In the genomic region with DNA sequence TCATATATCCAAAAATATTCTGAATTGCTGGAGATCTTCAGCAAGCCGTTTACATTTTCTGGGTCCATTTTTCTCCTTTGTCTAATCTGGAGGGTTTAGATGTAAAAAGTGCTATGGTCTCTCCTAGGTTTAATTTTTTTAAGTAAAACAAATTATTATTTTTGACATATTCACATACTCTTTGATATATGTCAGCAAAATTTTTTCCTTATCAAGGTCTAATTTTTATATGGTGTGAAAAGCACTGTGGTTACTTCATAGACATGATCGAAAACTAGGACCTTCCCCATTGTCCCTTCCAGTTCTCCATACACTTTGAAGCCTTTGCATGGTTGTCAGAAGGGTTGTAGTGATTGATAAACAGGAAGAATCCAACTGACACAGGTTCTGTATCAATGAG, we compare ENCODE assay signal across 27 cellular contexts.
DNase-seq lines count a peak whose midpoint lies in the region; ATAC-seq, FAIRE-seq and TF ChIP-seq lines count a peak whose summit lies in the region.
"Had no signal": no experiment of that assay in that cellular context is flagged by ENCODE, and none has a peak within 500 bp of the region (broad histone marks: within the 10 kb centered on the region; RNA-seq: fewer than 3 reads in every experiment).

No MANE protein-coding gene starts in this region.

- TF ChIP-seq EP300 in SK-N-SH (IDR thresholded peaks at IDR 0.05; ENCODE audit: borderline replicate concordance in 1 of 2, low read depth in 1 of 2, low read length in 1 of 2) (no peak), K562 (IDR thresholded peaks at IDR 0.05; ENCODE audit: low read length) (no peak)

- ATAC-seq in SK-N-SH treated with all-trans-retinoic acid at 6 μM for 48 hours (no peak), K562 (no peak), HG03045 (IDR thresholded peaks at IDR 0.05; ENCODE audit: unreplicated experiment) (no peak)
- ATAC-seq: GM12878, GM23338 had no signal

- H3K36me3 Mint-ChIP-seq in nephron (ENCODE audit: low read depth) = no peaks in the 10 kb centered on the region
- H3K36me3 Mint-ChIP-seq: CD14-positive monocyte had no signal

- DNase-seq in SK-N-SH = no peak
- no peak for DNase-seq in K562 (ENCODE audit: extremely low read depth in 1 of 4, low spot score in 3 of 4)
- no peak for DNase-seq in uterus
- no peak for DNase-seq in dedifferentiated amniotic fluid mesenchymal stem cell (ENCODE audit: extremely low spot score)
- no peak for DNase-seq in NCI-H510A treated with DMSO at 0.1 percent for 48 hours (lab: John Stamatoyannopoulos, UW)
- DNase-seq: ACHN; BE2C; CD8-positive, alpha-beta memory T cell; DMS 273 treated with DMSO at 0.1 percent for 48 hours; DMS79; GDM1; KBM-7; NCI-H2029; NCI-H446 treated with DMSO at 0.1 percent for 48 hours; NCI-H526 treated with DMSO at 0.1 percent for 48 hours; PC-9; SJCRH30 had no signal

- H2AFZ ChIP-seq in SK-N-SH (ENCODE audit: low read depth) (no peak overlapping the region), K562 (ENCODE audit: low read depth, low read length) (no peak overlapping the region)
- H2AFZ ChIP-seq: GM23338, PC-9 had no signal

- no peaks in the 10 kb centered on the region for H3K27me3 ChIP-seq in SK-N-SH (ENCODE audit: insufficient read depth)
- no peaks in the 10 kb centered on the region for H3K27me3 ChIP-seq in K562 (ENCODE audit: control insufficient read depth in 2 of 2, insufficient read depth in 2 of 2, low read length in 2 of 2)
- H3K27me3 ChIP-seq in uterus = no peaks in the 10 kb centered on the region
- H3K27me3 ChIP-seq: BE2C, MG63, SJCRH30 had no signal

- CTCF ChIA-PET in SK-N-SH (lab: Yijun Ruan, JAX) (no interaction called here), K562 (lab: Yijun Ruan, JAX; ENCODE audit: low intra/inter-chr PET ratio) (no interaction called here)

- in situ Hi-C loops in K562 (cut with MboI) = no loop called here

- TF ChIP-seq POLR2A in K562 (conservative IDR thresholded peaks at IDR 0.05) (no peak), uterus (IDR thresholded peaks at IDR 0.05) (no peak)

- no peaks in the 10 kb centered on the region for H3K27me3 Mint-ChIP-seq in nephron (ENCODE audit: low read depth)

- H3K9me1 ChIP-seq in K562 (ENCODE audit: control insufficient read depth, insufficient read depth, low read length) = no peaks in the 10 kb centered on the region

- H3K27ac Mint-ChIP-seq in nephron = peak overlapping the region in 2 of 3 experiments; percentile 40 to 79
- H3K27ac Mint-ChIP-seq: CD14-positive monocyte; CD8-positive, alpha-beta memory T cell; GM23338; HFFc6 had no signal

- 77% methylated on average over 2 of the region's 2 CpGs for WGBS in SK-N-SH (ENCODE audit: low lambda C conversion rate)
- 72% methylated on average over 2 of the region's 2 CpGs for WGBS in K562 (ENCODE audit: insufficient coverage, low coverage, missing lambda C conversion rate)

- H3K9me2 ChIP-seq in SK-N-SH = no peaks in the 10 kb centered on the region

- no peak overlapping the region for H3K9ac ChIP-seq in SK-N-SH
- H3K9ac ChIP-seq in K562 (ENCODE audit: insufficient read depth in 1 of 2, low read depth in 2 of 2, low read length in 2 of 2) = no peak overlapping the region

- H4K20me1 ChIP-seq in SK-N-SH (ENCODE audit: insufficient read depth) = no peaks in the 10 kb centered on the region; the same call in 1 of the 2 replicates
- H4K20me1 ChIP-seq in K562 (replicated peaks; ENCODE audit: control insufficient read depth, insufficient read depth, low read length) = no peaks in the 10 kb centered on the region

- no TSS peak for BruUV-seq in K562 (replicated peaks; lab: Mats Ljungman, UMichigan)

- no peak overlapping the region for H3K4me3 Mint-ChIP-seq in nephron
- H3K4me3 Mint-ChIP-seq: CD14-positive monocyte; CD8-positive, alpha-beta memory T cell; GM23338; HFFc6 had no signal

- H3K9me3 ChIP-seq in SK-N-SH = no peaks in the 10 kb centered on the region
- no peaks in the 10 kb centered on the region; the same call in 1 of the 2 replicates for H3K9me3 ChIP-seq in K562 (replicated peaks; ENCODE audit: control insufficient read depth, insufficient read depth, low read depth, low read length)
- no peaks in the 10 kb centered on the region for H3K9me3 ChIP-seq in uterus
- H3K9me3 ChIP-seq: BE2C, HAP-1, MG63, SJCRH30 had no signal

- H3K4me2 ChIP-seq in SK-N-SH = 0 out of 2 replicates have a peak overlapping the region, but pooled peaks have one; percentile 1
- H3K4me2 ChIP-seq in K562 (ENCODE audit: insufficient read depth, low read length) = no peak overlapping the region
- H3K4me2 ChIP-seq: GM23338, PC-9 had no signal

- H3K4me3 ChIP-seq in SK-N-SH (ENCODE audit: low read depth in 2 of 2, low read length in 1 of 2) = no peak overlapping the region
- no peak overlapping the region for H3K4me3 ChIP-seq in K562
- no peak overlapping the region for H3K4me3 ChIP-seq in uterus
- H3K4me3 ChIP-seq: GM12878, GM23338, HAP-1, MG63, PC-9, SJCRH30 had no signal

- peaks cover 32% of the 10 kb centered on the region for H3K4me1 Mint-ChIP-seq in nephron
- H3K4me1 Mint-ChIP-seq: CD14-positive monocyte; CD8-positive, alpha-beta memory T cell; GM23338 had no signal

- FAIRE-seq in K562 (lab: Jason Lieb, UNC) = no peak
- FAIRE-seq: GM12878 had no signal

- peaks cover 4% of the 10 kb centered on the region for H3K9me3 Mint-ChIP-seq in nephron
- H3K9me3 Mint-ChIP-seq: GM23338 had no signal

- TF ChIP-seq RAD21 in SK-N-SH (IDR thresholded peaks at IDR 0.05; ENCODE audit: low read length) = no peak
- TF ChIP-seq RAD21 in K562 (CRISPR knock-in tag; conservative IDR thresholded peaks at IDR 0.05 in 1 of 2, IDR thresholded peaks at IDR 0.05 in 1 of 2) = no peak

- peaks cover 41% of the 10 kb centered on the region for H3F3A ChIP-seq in SK-N-SH (replicated peaks; ENCODE audit: insufficient read depth)

- intact Hi-C loops in K562 (cut with micrococcal nuclease) = no loop called here
- intact Hi-C loops in uterus (cut with DNase I; ENCODE audit: low total_unique reads) = no loop called here

- peak overlapping the region; percentile 39 to 66; a peak in 3 of 4 replicates for H3K27ac ChIP-seq in SK-N-SH (ENCODE audit: low read depth in 2 of 2, low read length in 1 of 2)
- H3K27ac ChIP-seq in K562 (ENCODE audit: extremely low read depth, low read depth, low read length) = no peak overlapping the region
- H3K27ac ChIP-seq in uterus = peak overlapping the region; percentile 5 to 47
- H3K27ac ChIP-seq: 22Rv1, PC-9, SJCRH30 had no signal

- H3K4me1 ChIP-seq in SK-N-SH (ENCODE audit: control insufficient read depth in 1 of 2, insufficient read depth in 2 of 2, low read depth in 1 of 2, low read length in 1 of 2) = peaks cover 0 to 11% of the 10 kb centered on the region in 2 experiments; a peak in 1 of 4 replicates
- peaks cover 0 to 43% of the 10 kb centered on the region in 2 experiments; a peak in 4 of 5 replicates for H3K4me1 ChIP-seq in K562 (replicated peaks in 1 of 2; ENCODE audit: control insufficient read depth in 2 of 2, insufficient read depth in 2 of 2, low read length in 2 of 2)
- H3K4me1 ChIP-seq in uterus = peaks cover 7 to 21% of the 10 kb centered on the region in 2 donors
- H3K4me1 ChIP-seq: BE2C, HAP-1, SJCRH30 had no signal

- peaks cover 2% of the 10 kb centered on the region; the same call in 1 of the 2 replicates for H3K79me2 ChIP-seq in SK-N-SH (ENCODE audit: insufficient read depth)
- H3K79me2 ChIP-seq in K562 (ENCODE audit: control insufficient read depth, insufficient read depth, low read length) = peaks cover 62% of the 10 kb centered on the region

- peaks cover 0 to 11% of the 10 kb centered on the region in 2 experiments for H3K36me3 ChIP-seq in SK-N-SH (replicated peaks in 1 of 2; ENCODE audit: control insufficient read depth in 1 of 2, insufficient read depth in 2 of 2, low read length in 1 of 2)
- H3K36me3 ChIP-seq in K562 (ENCODE audit: control insufficient read depth, insufficient read depth, low read length) = no peaks in the 10 kb centered on the region; the same call in none of the 3 replicates
- H3K36me3 ChIP-seq in uterus = no peaks in the 10 kb centered on the region
- H3K36me3 ChIP-seq: BE2C, HAP-1, MG63, SJCRH30 had no signal

- TF ChIP-seq CTCF in SK-N-SH (IDR thresholded peaks at IDR 0.05) = no peak
- no peak for TF ChIP-seq CTCF in K562 (IDR thresholded peaks at IDR 0.05 in 2 of 3, conservative IDR thresholded peaks at IDR 0.05 in 1 of 3; ENCODE audit: insufficient read depth in 2 of 3, low read depth in 1 of 3, low read length in 3 of 3)
- TF ChIP-seq CTCF in nephron (IDR thresholded peaks at IDR 0.05; ENCODE audit: unreplicated experiment in 3 of 3) = no peak
- TF ChIP-seq CTCF in uterus (IDR thresholded peaks at IDR 0.05) = no peak

- POLR2A ChIA-PET in SK-N-SH (lab: Yijun Ruan, JAX) = no interaction called here
- POLR2A ChIA-PET in K562 (lab: Yijun Ruan, JAX) = no interaction called here

TF ChIP-seq in SK-N-SH, 30 proteins besides CTCF, POLR2A, EP300 and RAD21 (continues in another document):
- no peak for TF ChIP-seq RFX5 (IDR thresholded peaks at IDR 0.05; ENCODE audit: low read length)
- TF ChIP-seq RXRA (IDR thresholded peaks at IDR 0.05; ENCODE audit: borderline replicate concordance, low read depth) = no peak

TF ChIP-seq in SK-N-SH treated with all-trans-retinoic acid at 6 μM for 48 hours, 23 proteins besides CTCF, POLR2A, EP300 and RAD21 (continues in another document):
- TF ChIP-seq ZNF70 (CRISPR knock-in tag; IDR thresholded peaks at IDR 0.05) = no peak

TF ChIP-seq in K562, 482 proteins besides CTCF, POLR2A, EP300 and RAD21:
- peak; percentile 25; the same call in 1 of the 2 replicates for TF ChIP-seq C11orf30 (IDR thresholded peaks at IDR 0.05; ENCODE audit: low read depth)
- peak; percentile 41 for TF ChIP-seq ZNF316 (IDR thresholded peaks at IDR 0.05)
- TF ChIP-seq, protein P1, sequence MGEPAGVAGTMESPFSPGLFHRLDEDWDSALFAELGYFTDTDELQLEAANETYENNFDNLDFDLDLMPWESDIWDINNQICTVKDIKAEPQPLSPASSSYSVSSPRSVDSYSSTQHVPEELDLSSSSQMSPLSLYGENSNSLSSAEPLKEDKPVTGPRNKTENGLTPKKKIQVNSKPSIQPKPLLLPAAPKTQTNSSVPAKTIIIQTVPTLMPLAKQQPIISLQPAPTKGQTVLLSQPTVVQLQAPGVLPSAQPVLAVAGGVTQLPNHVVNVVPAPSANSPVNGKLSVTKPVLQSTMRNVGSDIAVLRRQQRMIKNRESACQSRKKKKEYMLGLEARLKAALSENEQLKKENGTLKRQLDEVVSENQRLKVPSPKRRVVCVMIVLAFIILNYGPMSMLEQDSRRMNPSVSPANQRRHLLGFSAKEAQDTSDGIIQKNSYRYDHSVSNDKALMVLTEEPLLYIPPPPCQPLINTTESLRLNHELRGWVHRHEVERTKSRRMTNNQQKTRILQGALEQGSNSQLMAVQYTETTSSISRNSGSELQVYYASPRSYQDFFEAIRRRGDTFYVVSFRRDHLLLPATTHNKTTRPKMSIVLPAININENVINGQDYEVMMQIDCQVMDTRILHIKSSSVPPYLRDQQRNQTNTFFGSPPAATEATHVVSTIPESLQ (CRISPR knock-in tag; IDR thresholded peaks at IDR 0.05) = no peak
